In the genomic region with DNA sequence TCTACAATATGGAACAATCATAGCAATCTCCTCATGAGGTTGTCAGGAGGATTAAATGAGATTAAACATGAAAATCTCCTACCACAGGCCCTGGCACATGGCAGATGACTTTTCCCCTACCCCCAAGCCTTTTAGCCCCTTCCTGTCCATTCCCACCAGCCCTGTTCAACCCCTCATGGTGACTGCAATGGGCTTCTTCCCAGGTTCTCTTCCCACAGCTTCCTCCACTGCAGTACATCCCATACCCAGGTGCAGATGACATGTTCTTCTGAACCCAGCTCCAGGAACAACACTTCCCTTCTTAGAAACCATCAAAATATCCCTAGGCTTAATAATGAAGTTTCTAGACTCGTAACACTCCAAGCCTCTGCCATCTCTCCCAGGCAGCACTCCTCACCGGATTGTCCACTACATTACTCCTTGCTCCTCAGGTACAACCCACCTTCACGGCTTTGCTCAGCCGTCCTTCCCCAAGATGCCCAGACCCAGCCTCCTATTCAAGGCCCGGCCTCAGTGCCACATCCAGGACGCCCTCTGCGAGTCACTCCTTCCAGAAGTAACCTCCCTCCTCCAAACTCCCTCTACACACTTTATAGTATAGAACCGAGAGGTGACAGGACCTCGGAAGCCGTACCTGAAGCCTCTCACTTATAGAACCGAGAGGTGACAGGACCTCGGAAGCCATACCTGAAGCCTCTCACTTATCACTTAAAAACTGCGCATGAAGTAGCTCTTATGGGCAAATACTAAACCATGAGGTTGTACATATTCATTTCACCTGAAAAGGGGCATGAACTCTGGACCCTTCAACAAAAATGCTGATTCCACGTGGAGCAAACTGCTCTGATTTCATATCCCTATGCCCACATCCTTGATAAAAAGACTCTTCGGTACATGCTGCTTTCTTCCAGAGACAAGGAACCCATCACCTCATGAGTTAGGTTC, we compare ENCODE assay signal across 11 cellular contexts. TPM values are rescaled to one million over a fixed set of nuclear protein-coding genes. Genes with fewer than 3 reads are reported as not detected.
DNase-seq lines count a peak whose midpoint lies in the region; TF ChIP-seq lines count a peak whose summit lies in the region.
"Had no signal": no experiment of that assay in that cellular context is flagged by ENCODE, and none has a peak within 500 bp of the region (broad histone marks: within the 10 kb centered on the region; RNA-seq: fewer than 3 reads in every experiment).

No MANE protein-coding gene starts in this region.

- H3K4me3 Mint-ChIP-seq in activated CD4-positive, alpha-beta T cell treated with anti-CD3 and anti-CD28 coated beads, Interleukin-2, amount 10 ng/mL, durations not matched to agents 24 days and 14 days = peak overlapping the region; percentile 90
- H3K4me3 Mint-ChIP-seq in activated CD4-positive, alpha-beta T cell treated with anti-CD3 and anti-CD28 coated beads, Interleukin-2, amount 10 ng/mL, durations not matched to agents 7 days and 5 days = peak overlapping the region; percentile 84

- peak overlapping the region; percentile 98 for H3K27ac Mint-ChIP-seq in activated CD4-positive, alpha-beta T cell treated with anti-CD3 and anti-CD28 coated beads, Interleukin-2, amount 10 ng/mL, durations not matched to agents 24 days and 14 days
- H3K27ac Mint-ChIP-seq in activated CD4-positive, alpha-beta T cell treated with anti-CD3 and anti-CD28 coated beads, Interleukin-2, amount 10 ng/mL, durations not matched to agents 7 days and 5 days = peak overlapping the region; percentile 97
- H3K27ac Mint-ChIP-seq: neural progenitor cell had no signal

- H3K4me1 ChIP-seq in fibroblast of lung (ENCODE audit: control insufficient read depth, extremely low read depth, insufficient read depth, low read length) = peaks cover 12% of the 10 kb centered on the region
- peaks cover 5 to 37% (median 31%) of the 10 kb centered on the region in 4 donors for H3K4me1 ChIP-seq in stomach
- H3K4me1 ChIP-seq: A549 had no signal

- H3K27ac ChIP-seq in fibroblast of lung (ENCODE audit: insufficient read depth, low read length) (peak overlapping the region; percentile 73), stomach (peak overlapping the region in 3 of 5 donors; percentile 80 to 81 (median 80))
- H3K27ac ChIP-seq: A549, neural progenitor cell had no signal

- H3K27me3 Mint-ChIP-seq in activated CD4-positive, alpha-beta T cell treated with anti-CD3 and anti-CD28 coated beads, Interleukin-2, amount 10 ng/mL, durations not matched to agents 24 days and 14 days = no peaks in the 10 kb centered on the region
- no peaks in the 10 kb centered on the region for H3K27me3 Mint-ChIP-seq in activated CD4-positive, alpha-beta T cell treated with anti-CD3 and anti-CD28 coated beads, Interleukin-2, amount 10 ng/mL, durations not matched to agents 7 days and 5 days

- H3K4me2 ChIP-seq in fibroblast of lung (ENCODE audit: extremely low read depth, insufficient read depth, low read length) = peak overlapping the region; percentile 95

- H3K4me3 ChIP-seq in fibroblast of lung (replicated peaks in 1 of 4; ENCODE audit: control extremely low read depth in 1 of 4, insufficient read depth in 1 of 4, low read depth in 3 of 4, low read length in 4 of 4) = peak overlapping the region in 1 of 4 experiments; percentile 59
- H3K4me3 ChIP-seq in stomach = peak overlapping the region in 2 of 4 donors; percentile 48 to 52
- H3K4me3 ChIP-seq: A549, neural progenitor cell had no signal

- no peaks in the 10 kb centered on the region for H3K79me2 ChIP-seq in fibroblast of lung (ENCODE audit: control insufficient read depth, insufficient read depth, low read length)

- CTCF ChIA-PET in activated CD4-positive, alpha-beta T cell treated with anti-CD3 and anti-CD28 coated beads, Interleukin-2, amount 10 ng/mL, durations not matched to agents 7 days and 5 days (lab: Charles Lee) = no interaction called here

- H3K36me3 ChIP-seq in fibroblast of lung (ENCODE audit: control insufficient read depth, insufficient read depth, low read length) (no peaks in the 10 kb centered on the region), stomach (no peaks in the 10 kb centered on the region)
- H3K36me3 ChIP-seq: gastrocnemius medialis, neural progenitor cell had no signal

- 85 to 92% (median 88%) methylated on average over 15 of the region's 15 CpGs for WGBS in stomach, 5 donors

- H3K36me3 Mint-ChIP-seq in activated CD4-positive, alpha-beta T cell treated with anti-CD3 and anti-CD28 coated beads, Interleukin-2, amount 10 ng/mL, durations not matched to agents 24 days and 14 days (ENCODE audit: low read depth) = peaks cover 43% of the 10 kb centered on the region
- H3K36me3 Mint-ChIP-seq in activated CD4-positive, alpha-beta T cell treated with anti-CD3 and anti-CD28 coated beads, Interleukin-2, amount 10 ng/mL, durations not matched to agents 7 days and 5 days (ENCODE audit: low read depth) = peaks cover 37% of the 10 kb centered on the region
- H3K36me3 Mint-ChIP-seq: neural progenitor cell had no signal

- intact Hi-C loops in activated CD4-positive, alpha-beta T cell treated with anti-CD3 and anti-CD28 coated beads, Interleukin-2, amount 10 ng/mL, durations not matched to agents 24 days and 14 days (cut with micrococcal nuclease) = loop anchor here (1.0 to 10.0 kb wide), 8 partner anchors 23 to 957 kb away; a partner anchor contains a TSS
- intact Hi-C loops in stomach (cut with DNase I; ENCODE audit: low total_unique reads) = no loop called here

- no peak for DNase-seq in activated CD4-positive, alpha-beta T cell treated with anti-CD3 and anti-CD28 coated beads, Interleukin-2, amount 10 ng/mL, durations not matched to agents 24 days and 14 days
- no peak for DNase-seq in activated CD4-positive, alpha-beta T cell treated with anti-CD3 and anti-CD28 coated beads, Interleukin-2, amount 50 U/mL, for 4 hours
- no peak for DNase-seq in activated CD4-positive, alpha-beta T cell treated with anti-CD3 and anti-CD28 coated beads, Interleukin-2, amount 10 ng/mL, durations not matched to agents 7 days and 5 days
- no peak for DNase-seq in fibroblast of lung (ENCODE audit: low read depth in 2 of 2)
- no peak for DNase-seq in stomach
- DNase-seq in erythroblast (lab: John Stamatoyannopoulos, UW) = no peak
- DNase-seq in NCI-H2171 (lab: John Stamatoyannopoulos, UW) = no peak
- no peak for DNase-seq in GDM1 (lab: John Stamatoyannopoulos, UW)

- peak overlapping the region; percentile 83 for H2AFZ ChIP-seq in fibroblast of lung (ENCODE audit: low read length)

- POLR2A ChIA-PET in activated CD4-positive, alpha-beta T cell treated with anti-CD3 and anti-CD28 coated beads, Interleukin-2, amount 10 ng/mL, durations not matched to agents 7 days and 5 days (lab: Charles Lee) = no interaction called here

- TF ChIP-seq POLR2A in stomach (IDR thresholded peaks at IDR 0.05) = no peak
- no peak for TF ChIP-seq POLR2A in erythroblast (IDR thresholded peaks at IDR 0.05; ENCODE audit: low read length)

- TF ChIP-seq CTCF in fibroblast of lung (conservative IDR thresholded peaks at IDR 0.05 in 1 of 2, IDR thresholded peaks at IDR 0.05 in 1 of 2; ENCODE audit: low read depth in 1 of 2, low read length in 2 of 2) (no peak), stomach (IDR thresholded peaks at IDR 0.05) (no peak)

- H3K4me1 Mint-ChIP-seq in activated CD4-positive, alpha-beta T cell treated with anti-CD3 and anti-CD28 coated beads, Interleukin-2, amount 10 ng/mL, durations not matched to agents 24 days and 14 days = peaks cover 55% of the 10 kb centered on the region
- peaks cover 73% of the 10 kb centered on the region for H3K4me1 Mint-ChIP-seq in activated CD4-positive, alpha-beta T cell treated with anti-CD3 and anti-CD28 coated beads, Interleukin-2, amount 10 ng/mL, durations not matched to agents 7 days and 5 days

- H3K27me3 ChIP-seq in fibroblast of lung (ENCODE audit: control insufficient read depth, insufficient read depth, low read length) = no peaks in the 10 kb centered on the region
- H3K27me3 ChIP-seq in stomach = peaks cover 0 to 19% (median 0%) of the 10 kb centered on the region in 3 donors

- no peaks in the 10 kb centered on the region for H3K9me3 Mint-ChIP-seq in activated CD4-positive, alpha-beta T cell treated with anti-CD3 and anti-CD28 coated beads, Interleukin-2, amount 10 ng/mL, durations not matched to agents 24 days and 14 days
- H3K9me3 Mint-ChIP-seq in activated CD4-positive, alpha-beta T cell treated with anti-CD3 and anti-CD28 coated beads, Interleukin-2, amount 10 ng/mL, durations not matched to agents 7 days and 5 days = peaks cover 4% of the 10 kb centered on the region
- H3K9me3 Mint-ChIP-seq: neural progenitor cell had no signal

- no peak overlapping the region for H3K9ac ChIP-seq in fibroblast of lung (ENCODE audit: insufficient read depth, low read length)
- H3K9ac ChIP-seq: neural progenitor cell had no signal

- TF ChIP-seq EP300 in stomach (IDR thresholded peaks at IDR 0.05) = no peak

- H4K20me1 ChIP-seq in fibroblast of lung (ENCODE audit: control insufficient read depth, extremely low read depth, insufficient read depth, low read length) = no peaks in the 10 kb centered on the region

- no peaks in the 10 kb centered on the region for H3K9me3 ChIP-seq in fibroblast of lung (ENCODE audit: control insufficient read depth, insufficient read depth, low read depth, low read length)
- no peaks in the 10 kb centered on the region for H3K9me3 ChIP-seq in stomach
- H3K9me3 ChIP-seq: A549, gastrocnemius medialis had no signal

RNA-seq across cellular contexts. Expression of a gene that starts 1.5 kb away (rescaled TPM):
- 26.6 and 27.0 TPM in 2 replicates for total RNA-seq in activated CD4-positive, alpha-beta T cell treated with anti-CD3 and anti-CD28 coated beads, Interleukin-2, amount 10 ng/mL, durations not matched to agents 24 days and 14 days
- 10 to 100 TPM; 33.3 to 39.5 TPM for total RNA-seq in activated CD4-positive, alpha-beta T cell treated with anti-CD3 and anti-CD28 coated beads, Interleukin-2, amount 10 ng/mL, durations not matched to agents 7 days and 5 days
- total RNA-seq in fibroblast of lung (3.3 and 5.8 TPM in 2 replicates), stomach (10 to 100 TPM in 1 of 5 donors, 1 to 10 TPM in 4; 1.8 to 66.6 (median 5.7) TPM)
- polyA plus RNA-seq in fibroblast of lung (5.9 and 8.8 TPM in 2 replicates), stomach (1 to 10 TPM in 1 of 3 donors, under 1 TPM in 2; 0.15 to 1.4 (median 0.75) TPM)
- 4.0 and 7.9 TPM in 2 replicates for polyA plus RNA-seq in fibroblast of lung (2012)
- polyA minus RNA-seq in fibroblast of lung (ENCODE audit: low replicate concordance) = 4.0 and 4.5 TPM in 2 replicates
